ENCODE assay signal across 8 cellular contexts in genomic region chr19:46603752-46604241, GRCh38.
A peak's percentile ranks its signal among the peaks of the same experiment; 100 is the strongest.
DNase-seq lines count a peak whose midpoint lies in the region; ATAC-seq and FAIRE-seq lines count a peak whose summit lies in the region.

No MANE protein-coding gene starts in this region.

- H3K4me1 ChIP-seq in subcutaneous abdominal adipose tissue (ENCODE audit: control insufficient read depth in 5 of 5, insufficient read depth in 5 of 5, low read length in 5 of 5), result peaks cover 4 to 53% (median 43%) of the 10 kb centered on the region in 5 donors

- H3K9me3 ChIP-seq in subcutaneous abdominal adipose tissue (ENCODE audit: control insufficient read depth in 5 of 5, low read length in 5 of 5), result peaks cover 0 to 5% (median 4%) of the 10 kb centered on the region in 5 donors

- H3K27ac Mint-ChIP-seq in T-helper 2 cell treated with Interferon-gamma antibody and Interleukin-4, amounts not matched to agents 5 μg/mL and 100 μg/mL, for 36 hours, result peak overlapping the region; percentile 100
- H3K27ac Mint-ChIP-seq in activated naive CD8-positive, alpha-beta T cell, result peak overlapping the region; percentile 93

- peaks cover 0 to 36% (median 33%) of the 10 kb centered on the region in 5 donors for H3K36me3 ChIP-seq in subcutaneous abdominal adipose tissue (ENCODE audit: control insufficient read depth in 5 of 5, insufficient read depth in 5 of 5, low read length in 5 of 5)

- FAIRE-seq in HTR-8/SVneo (lab: Jason Lieb, UNC), result no peak

- H3K4me3 Mint-ChIP-seq in T-helper 2 cell treated with Interferon-gamma antibody and Interleukin-4, amounts not matched to agents 5 μg/mL and 100 μg/mL, for 36 hours, result peak overlapping the region; percentile 100
- peak overlapping the region; percentile 98 for H3K4me3 Mint-ChIP-seq in activated naive CD8-positive, alpha-beta T cell

- H3K36me3 Mint-ChIP-seq in T-helper 2 cell treated with Interferon-gamma antibody and Interleukin-4, amounts not matched to agents 5 μg/mL and 100 μg/mL, for 36 hours (ENCODE audit: low read depth), result peaks cover 50% of the 10 kb centered on the region
- peaks cover 3% of the 10 kb centered on the region for H3K36me3 Mint-ChIP-seq in activated naive CD8-positive, alpha-beta T cell

- H3K27ac ChIP-seq in subcutaneous abdominal adipose tissue (ENCODE audit: low read depth, low read length), result peak overlapping the region; percentile 37

- no peaks in the 10 kb centered on the region for H3K27me3 ChIP-seq in subcutaneous abdominal adipose tissue (ENCODE audit: control insufficient read depth in 5 of 5, insufficient read depth in 4 of 5, low read length in 5 of 5)

- no peak for DNase-seq in T-helper 2 cell treated with Interferon-gamma antibody and Interleukin-4, amounts not matched to agents 5 μg/mL and 100 μg/mL, for 36 hours (ENCODE audit: low spot score)
- DNase-seq in T-helper 2 cell (no peak), left kidney (ENCODE audit: low read depth, low spot score) (peak; percentile 50), HTR-8/SVneo (ENCODE audit: insufficient read length, low spot score) (no peak), NCI-H1694 (lab: John Stamatoyannopoulos, UW) (no peak)

- H3K9ac ChIP-seq in subcutaneous abdominal adipose tissue (ENCODE audit: low read length in 5 of 5), result no peak overlapping the region

- peaks cover 10% of the 10 kb centered on the region for H3K9me3 Mint-ChIP-seq in T-helper 2 cell treated with Interferon-gamma antibody and Interleukin-4, amounts not matched to agents 5 μg/mL and 100 μg/mL, for 36 hours
- H3K9me3 Mint-ChIP-seq in activated naive CD8-positive, alpha-beta T cell (ENCODE audit: low read depth), result no peaks in the 10 kb centered on the region

- peaks cover 2% of the 10 kb centered on the region for H3K27me3 Mint-ChIP-seq in T-helper 2 cell treated with Interferon-gamma antibody and Interleukin-4, amounts not matched to agents 5 μg/mL and 100 μg/mL, for 36 hours (ENCODE audit: low read depth)
- no peaks in the 10 kb centered on the region for H3K27me3 Mint-ChIP-seq in activated naive CD8-positive, alpha-beta T cell

- H3K4me1 Mint-ChIP-seq in T-helper 2 cell treated with Interferon-gamma antibody and Interleukin-4, amounts not matched to agents 5 μg/mL and 100 μg/mL, for 36 hours (ENCODE audit: low read depth), result peaks cover 30% of the 10 kb centered on the region
- H3K4me1 Mint-ChIP-seq in activated naive CD8-positive, alpha-beta T cell (ENCODE audit: low read depth), result peaks cover 34% of the 10 kb centered on the region

- ATAC-seq in HG02885 (IDR thresholded peaks at IDR 0.05; ENCODE audit: poor library complexity, unreplicated experiment), result no peak

- peak overlapping the region in 2 of 5 donors; percentile 13 to 94 for H3K4me3 ChIP-seq in subcutaneous abdominal adipose tissue (ENCODE audit: low read depth in 1 of 5, low read length in 5 of 5)
